ENCODE assay signal across 1 cellular context in the genomic region with DNA sequence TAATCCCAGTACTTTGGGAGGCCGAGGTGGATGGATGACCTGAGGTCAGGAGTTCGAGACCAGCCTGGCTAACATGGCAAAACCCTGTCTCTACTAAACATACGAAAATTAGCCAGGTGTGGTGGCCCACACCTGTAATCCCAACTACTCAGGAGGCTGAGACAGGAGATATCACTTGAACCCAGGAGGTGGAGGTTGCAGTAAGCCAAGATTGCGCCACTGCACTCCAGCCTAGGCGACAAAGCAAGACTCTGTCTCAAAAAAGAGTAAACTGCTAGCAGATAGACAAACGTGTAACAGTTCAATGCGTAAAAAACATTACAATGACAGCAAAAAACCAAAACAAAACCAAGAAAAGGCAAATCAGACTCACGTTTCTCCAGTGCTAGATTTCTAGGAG.
TF ChIP-seq lines count a peak whose summit lies in the region.

No MANE protein-coding gene starts in this region.

TF ChIP-seq in HepG2, 621 proteins besides CTCF, POLR2A, EP300 and RAD21:
- TF ChIP-seq, protein P1, sequence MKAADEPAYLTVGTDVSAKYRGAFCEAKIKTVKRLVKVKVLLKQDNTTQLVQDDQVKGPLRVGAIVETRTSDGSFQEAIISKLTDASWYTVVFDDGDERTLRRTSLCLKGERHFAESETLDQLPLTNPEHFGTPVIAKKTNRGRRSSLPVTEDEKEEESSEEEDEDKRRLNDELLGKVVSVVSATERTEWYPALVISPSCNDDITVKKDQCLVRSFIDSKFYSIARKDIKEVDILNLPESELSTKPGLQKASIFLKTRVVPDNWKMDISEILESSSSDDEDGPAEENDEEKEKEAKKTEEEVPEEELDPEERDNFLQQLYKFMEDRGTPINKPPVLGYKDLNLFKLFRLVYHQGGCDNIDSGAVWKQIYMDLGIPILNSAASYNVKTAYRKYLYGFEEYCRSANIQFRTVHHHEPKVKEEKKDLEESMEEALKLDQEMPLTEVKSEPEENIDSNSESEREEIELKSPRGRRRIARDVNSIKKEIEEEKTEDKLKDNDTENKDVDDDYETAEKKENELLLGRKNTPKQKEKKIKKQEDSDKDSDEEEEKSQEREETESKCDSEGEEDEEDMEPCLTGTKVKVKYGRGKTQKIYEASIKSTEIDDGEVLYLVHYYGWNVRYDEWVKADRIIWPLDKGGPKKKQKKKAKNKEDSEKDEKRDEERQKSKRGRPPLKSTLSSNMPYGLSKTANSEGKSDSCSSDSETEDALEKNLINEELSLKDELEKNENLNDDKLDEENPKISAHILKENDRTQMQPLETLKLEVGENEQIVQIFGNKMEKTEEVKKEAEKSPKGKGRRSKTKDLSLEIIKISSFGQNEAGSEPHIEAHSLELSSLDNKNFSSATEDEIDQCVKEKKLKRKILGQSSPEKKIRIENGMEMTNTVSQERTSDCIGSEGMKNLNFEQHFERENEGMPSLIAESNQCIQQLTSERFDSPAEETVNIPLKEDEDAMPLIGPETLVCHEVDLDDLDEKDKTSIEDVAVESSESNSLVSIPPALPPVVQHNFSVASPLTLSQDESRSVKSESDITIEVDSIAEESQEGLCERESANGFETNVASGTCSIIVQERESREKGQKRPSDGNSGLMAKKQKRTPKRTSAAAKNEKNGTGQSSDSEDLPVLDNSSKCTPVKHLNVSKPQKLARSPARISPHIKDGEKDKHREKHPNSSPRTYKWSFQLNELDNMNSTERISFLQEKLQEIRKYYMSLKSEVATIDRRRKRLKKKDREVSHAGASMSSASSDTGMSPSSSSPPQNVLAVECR (CRISPR knock-in tag; IDR thresholded peaks at IDR 0.05; ENCODE audit: borderline replicate concordance) = peak; percentile 44; the same call in 1 of the 2 replicates
- TF ChIP-seq, protein P2, sequence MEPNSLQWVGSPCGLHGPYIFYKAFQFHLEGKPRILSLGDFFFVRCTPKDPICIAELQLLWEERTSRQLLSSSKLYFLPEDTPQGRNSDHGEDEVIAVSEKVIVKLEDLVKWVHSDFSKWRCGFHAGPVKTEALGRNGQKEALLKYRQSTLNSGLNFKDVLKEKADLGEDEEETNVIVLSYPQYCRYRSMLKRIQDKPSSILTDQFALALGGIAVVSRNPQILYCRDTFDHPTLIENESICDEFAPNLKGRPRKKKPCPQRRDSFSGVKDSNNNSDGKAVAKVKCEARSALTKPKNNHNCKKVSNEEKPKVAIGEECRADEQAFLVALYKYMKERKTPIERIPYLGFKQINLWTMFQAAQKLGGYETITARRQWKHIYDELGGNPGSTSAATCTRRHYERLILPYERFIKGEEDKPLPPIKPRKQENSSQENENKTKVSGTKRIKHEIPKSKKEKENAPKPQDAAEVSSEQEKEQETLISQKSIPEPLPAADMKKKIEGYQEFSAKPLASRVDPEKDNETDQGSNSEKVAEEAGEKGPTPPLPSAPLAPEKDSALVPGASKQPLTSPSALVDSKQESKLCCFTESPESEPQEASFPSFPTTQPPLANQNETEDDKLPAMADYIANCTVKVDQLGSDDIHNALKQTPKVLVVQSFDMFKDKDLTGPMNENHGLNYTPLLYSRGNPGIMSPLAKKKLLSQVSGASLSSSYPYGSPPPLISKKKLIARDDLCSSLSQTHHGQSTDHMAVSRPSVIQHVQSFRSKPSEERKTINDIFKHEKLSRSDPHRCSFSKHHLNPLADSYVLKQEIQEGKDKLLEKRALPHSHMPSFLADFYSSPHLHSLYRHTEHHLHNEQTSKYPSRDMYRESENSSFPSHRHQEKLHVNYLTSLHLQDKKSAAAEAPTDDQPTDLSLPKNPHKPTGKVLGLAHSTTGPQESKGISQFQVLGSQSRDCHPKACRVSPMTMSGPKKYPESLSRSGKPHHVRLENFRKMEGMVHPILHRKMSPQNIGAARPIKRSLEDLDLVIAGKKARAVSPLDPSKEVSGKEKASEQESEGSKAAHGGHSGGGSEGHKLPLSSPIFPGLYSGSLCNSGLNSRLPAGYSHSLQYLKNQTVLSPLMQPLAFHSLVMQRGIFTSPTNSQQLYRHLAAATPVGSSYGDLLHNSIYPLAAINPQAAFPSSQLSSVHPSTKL (CRISPR knock-in tag; IDR thresholded peaks at IDR 0.05) = peak; percentile 29; the same call in 1 of the 2 replicates
- peak; percentile 63; the same call in 1 of the 2 replicates for TF ChIP-seq ZMYM3 (CRISPR knock-in tag; IDR thresholded peaks at IDR 0.05)
- TF ChIP-seq, protein P3, sequence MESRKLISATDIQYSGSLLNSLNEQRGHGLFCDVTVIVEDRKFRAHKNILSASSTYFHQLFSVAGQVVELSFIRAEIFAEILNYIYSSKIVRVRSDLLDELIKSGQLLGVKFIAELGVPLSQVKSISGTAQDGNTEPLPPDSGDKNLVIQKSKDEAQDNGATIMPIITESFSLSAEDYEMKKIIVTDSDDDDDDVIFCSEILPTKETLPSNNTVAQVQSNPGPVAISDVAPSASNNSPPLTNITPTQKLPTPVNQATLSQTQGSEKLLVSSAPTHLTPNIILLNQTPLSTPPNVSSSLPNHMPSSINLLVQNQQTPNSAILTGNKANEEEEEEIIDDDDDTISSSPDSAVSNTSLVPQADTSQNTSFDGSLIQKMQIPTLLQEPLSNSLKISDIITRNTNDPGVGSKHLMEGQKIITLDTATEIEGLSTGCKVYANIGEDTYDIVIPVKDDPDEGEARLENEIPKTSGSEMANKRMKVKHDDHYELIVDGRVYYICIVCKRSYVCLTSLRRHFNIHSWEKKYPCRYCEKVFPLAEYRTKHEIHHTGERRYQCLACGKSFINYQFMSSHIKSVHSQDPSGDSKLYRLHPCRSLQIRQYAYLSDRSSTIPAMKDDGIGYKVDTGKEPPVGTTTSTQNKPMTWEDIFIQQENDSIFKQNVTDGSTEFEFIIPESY (CRISPR knock-in tag; IDR thresholded peaks at IDR 0.05) = peak; percentile 56
- peak; percentile 40; the same call in 1 of the 2 replicates for TF ChIP-seq MEF2D (CRISPR knock-in tag; IDR thresholded peaks at IDR 0.05)
- peak; percentile 73 for TF ChIP-seq CEBPG (CRISPR knock-in tag; IDR thresholded peaks at IDR 0.05)
- TF ChIP-seq, protein P4, sequence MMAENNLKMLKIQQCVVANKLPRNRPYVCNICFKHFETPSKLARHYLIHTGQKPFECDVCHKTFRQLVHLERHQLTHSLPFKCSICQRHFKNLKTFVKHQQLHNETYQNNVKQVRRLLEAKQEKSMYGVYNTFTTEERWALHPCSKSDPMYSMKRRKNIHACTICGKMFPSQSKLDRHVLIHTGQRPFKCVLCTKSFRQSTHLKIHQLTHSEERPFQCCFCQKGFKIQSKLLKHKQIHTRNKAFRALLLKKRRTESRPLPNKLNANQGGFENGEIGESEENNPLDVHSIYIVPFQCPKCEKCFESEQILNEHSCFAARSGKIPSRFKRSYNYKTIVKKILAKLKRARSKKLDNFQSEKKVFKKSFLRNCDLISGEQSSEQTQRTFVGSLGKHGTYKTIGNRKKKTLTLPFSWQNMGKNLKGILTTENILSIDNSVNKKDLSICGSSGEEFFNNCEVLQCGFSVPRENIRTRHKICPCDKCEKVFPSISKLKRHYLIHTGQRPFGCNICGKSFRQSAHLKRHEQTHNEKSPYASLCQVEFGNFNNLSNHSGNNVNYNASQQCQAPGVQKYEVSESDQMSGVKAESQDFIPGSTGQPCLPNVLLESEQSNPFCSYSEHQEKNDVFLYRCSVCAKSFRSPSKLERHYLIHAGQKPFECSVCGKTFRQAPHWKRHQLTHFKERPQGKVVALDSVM (CRISPR knock-in tag; IDR thresholded peaks at IDR 0.05) = peak; percentile 69; the same call in 1 of the 2 replicates
- 0 out of 2 replicates have a peak, but pooled peaks have one; percentile 18 for TF ChIP-seq RCOR2 (CRISPR knock-in tag; IDR thresholded peaks at IDR 0.05)
- 0 out of 2 replicates have a peak, but pooled peaks have one; percentile 24 for TF ChIP-seq ZNF292 (CRISPR knock-in tag; IDR thresholded peaks at IDR 0.05; ENCODE audit: borderline replicate concordance, low read depth)
